17 cellular contexts compared by ENCODE assay signal in genomic region chr10:4382811-4383210, GRCh38.
DNase-seq lines count a peak whose midpoint lies in the region; ATAC-seq and TF ChIP-seq lines count a peak whose summit lies in the region.
"Had no signal": no experiment of that assay in that cellular context is flagged by ENCODE, and none has a peak within 500 bp of the region (broad histone marks: within the 10 kb centered on the region; RNA-seq: fewer than 3 reads in every experiment).

No MANE protein-coding gene starts in this region.

- TF ChIP-seq POLR2A in IMR-90 (IDR thresholded peaks at IDR 0.05; ENCODE audit: low read depth, low read length): no peak

- H2BK12ac ChIP-seq in mesenchymal stem cell (ENCODE audit: low read length in 2 of 2): no peak overlapping the region

- H3K4me2 ChIP-seq in IMR-90 (ENCODE audit: low read depth, low read length): no peak overlapping the region
- no peak overlapping the region for H3K4me2 ChIP-seq in mesenchymal stem cell (ENCODE audit: low read length, poor library complexity, severe bottlenecking)
- H3K4me2 ChIP-seq in smooth muscle cell: peak overlapping the region; percentile 10
- H3K4me2 ChIP-seq: A549 had no signal

- POLR2A ChIA-PET in IMR-90 (lab: Charles Lee; ENCODE audit: unreplicated experiment): no interaction called here

- H3K79me1 ChIP-seq in IMR-90 (ENCODE audit: low read depth in 1 of 2, low read length in 2 of 2) (no peaks in the 10 kb centered on the region), mesenchymal stem cell (replicated peaks; ENCODE audit: low read length, poor library complexity, severe bottlenecking) (no peaks in the 10 kb centered on the region)

- H2BK15ac ChIP-seq in IMR-90 (ENCODE audit: low read depth, low read length) (no peak overlapping the region), mesenchymal stem cell (ENCODE audit: low read depth, poor library complexity, severe bottlenecking) (no peak overlapping the region)

- no peak overlapping the region for H3K56ac ChIP-seq in IMR-90 (ENCODE audit: extremely low read depth, insufficient read depth, low read length)

- BruUV-seq in IMR-90 (replicated peaks; lab: Mats Ljungman, UMichigan): no TSS peak

- H2AK9ac ChIP-seq in IMR-90 (replicated peaks; ENCODE audit: low read depth, low read length, poor library complexity): no peak overlapping the region

- no peaks in the 10 kb centered on the region for H3F3A ChIP-seq in smooth muscle cell (ENCODE audit: low read depth)

- H3K23ac ChIP-seq in IMR-90 (ENCODE audit: low read depth, low read length): no peak overlapping the region
- no peak overlapping the region for H3K23ac ChIP-seq in mesenchymal stem cell (ENCODE audit: low read length in 2 of 2)

- H3K4ac ChIP-seq in IMR-90 (ENCODE audit: low read depth, low read length) (no peak overlapping the region), mesenchymal stem cell (ENCODE audit: low read depth in 1 of 2, low read length in 2 of 2) (no peak overlapping the region)

- peak; percentile 64 for ATAC-seq in IMR-90 (ENCODE audit: low read depth)
- no peak for ATAC-seq in activated naive CD4-positive, alpha-beta T cell treated with anti-CD3 and anti-CD28 coated beads, Interleukin-2, amount 50 U/mL, for 72 hours
- ATAC-seq: A549; CD8-positive, alpha-beta T cell; HCT116 had no signal

- H3K27ac ChIP-seq in IMR-90 (ENCODE audit: insufficient read depth, low read length) (no peak overlapping the region), mesenchymal stem cell (ENCODE audit: low read length, poor library complexity, severe bottlenecking) (no peak overlapping the region), smooth muscle cell (ENCODE audit: low read depth) (no peak overlapping the region)
- H3K27ac ChIP-seq: A549, GM23248 had no signal

- H3K18ac ChIP-seq in IMR-90 (ENCODE audit: low read depth, low read length): no peak overlapping the region
- no peak overlapping the region for H3K18ac ChIP-seq in mesenchymal stem cell (ENCODE audit: low read depth in 1 of 2, low read length in 2 of 2)

- H3K14ac ChIP-seq in IMR-90 (replicated peaks; ENCODE audit: low read depth, low read length): no peak overlapping the region
- no peak overlapping the region for H3K14ac ChIP-seq in mesenchymal stem cell (ENCODE audit: low read length in 2 of 2)

- H4K20me1 ChIP-seq in IMR-90 (ENCODE audit: insufficient read depth, low read length): no peaks in the 10 kb centered on the region
- no peaks in the 10 kb centered on the region for H4K20me1 ChIP-seq in smooth muscle cell (ENCODE audit: low read depth)

- CTCF ChIA-PET in IMR-90 (lab: Yijun Ruan, JAX): interaction anchor here (0.7 kb wide), 1 partner anchor 15 kb away, joined by 3 read pairs; no protein-coding TSS in a partner anchor

- no peak overlapping the region for H2BK20ac ChIP-seq in IMR-90 (ENCODE audit: low read depth, low read length)

- H3K36me3 Mint-ChIP-seq in activated naive CD4-positive, alpha-beta T cell treated with anti-CD3 and anti-CD28 coated beads, Interleukin-2, amount 50 U/mL, for 72 hours: no peaks in the 10 kb centered on the region
- H3K36me3 Mint-ChIP-seq: CD14-positive monocyte; CD8-positive, alpha-beta T cell; IgD-negative memory B cell had no signal

- no peak overlapping the region for H4K5ac ChIP-seq in IMR-90 (ENCODE audit: low read depth, low read length)

- H3K4me1 ChIP-seq in IMR-90 (ENCODE audit: control insufficient read depth, insufficient read depth, low read length) (peaks cover 7% of the 10 kb centered on the region), adipocyte (ENCODE audit: control insufficient read depth, insufficient read depth, low read length) (peaks cover 21% of the 10 kb centered on the region), mesenchymal stem cell (ENCODE audit: control insufficient read depth, insufficient read depth, low read depth, low read length) (no peaks in the 10 kb centered on the region), smooth muscle cell (ENCODE audit: low read depth) (no peaks in the 10 kb centered on the region)

- H2BK5ac ChIP-seq in IMR-90 (ENCODE audit: low read depth, low read length, poor library complexity, severe bottlenecking) (no peak overlapping the region), mesenchymal stem cell (ENCODE audit: low read depth, low read length, poor library complexity, severe bottlenecking) (no peak overlapping the region)

- H4K8ac ChIP-seq in IMR-90 (ENCODE audit: low read depth in 2 of 2, low read length in 2 of 2) (no peak overlapping the region), mesenchymal stem cell (ENCODE audit: low read length) (no peak overlapping the region)

- dilution Hi-C loops in IMR-90 (cut with HindIII; ENCODE audit: low sequenced_read_pairs, unreplicated experiment): no loop called here

- H2AFZ ChIP-seq in IMR-90 (replicated peaks; ENCODE audit: low read length, poor library complexity): no peak overlapping the region
- H2AFZ ChIP-seq in mesenchymal stem cell (ENCODE audit: low read depth, low read length): no peak overlapping the region
- peak overlapping the region; percentile 39 for H2AFZ ChIP-seq in smooth muscle cell (ENCODE audit: low read depth)

- H3K27ac Mint-ChIP-seq in activated naive CD4-positive, alpha-beta T cell treated with anti-CD3 and anti-CD28 coated beads, Interleukin-2, amount 50 U/mL, for 72 hours: no peak overlapping the region
- H3K27ac Mint-ChIP-seq: CD14-positive monocyte; CD8-positive, alpha-beta T cell; IgD-negative memory B cell had no signal

- H3K9me3 Mint-ChIP-seq in activated naive CD4-positive, alpha-beta T cell treated with anti-CD3 and anti-CD28 coated beads, Interleukin-2, amount 50 U/mL, for 72 hours: no peaks in the 10 kb centered on the region
- H3K9me3 Mint-ChIP-seq: CD8-positive, alpha-beta T cell had no signal

- H4K91ac ChIP-seq in IMR-90 (ENCODE audit: insufficient read depth, low read depth, low read length): no peak overlapping the region
- H4K91ac ChIP-seq in mesenchymal stem cell (ENCODE audit: low read length): no peak overlapping the region

- H3K9me1 ChIP-seq in IMR-90 (ENCODE audit: insufficient read depth, low read length): no peaks in the 10 kb centered on the region; the same call in 1 of the 2 replicates

- no peak overlapping the region for H2BK120ac ChIP-seq in IMR-90 (ENCODE audit: low read depth, low read length)
- H2BK120ac ChIP-seq in mesenchymal stem cell (ENCODE audit: low read depth, low read length): no peak overlapping the region

- H2AK5ac ChIP-seq in IMR-90 (ENCODE audit: low read depth, low read length) (no peak overlapping the region), mesenchymal stem cell (ENCODE audit: low read length, severe bottlenecking) (no peak overlapping the region)

- intact Hi-C loops in IMR-90 (cut with micrococcal nuclease): no loop called here
- intact Hi-C loops in posterior cingulate gyrus (cut with DNase I): no loop called here

- H3K4me3 ChIP-seq in IMR-90 (ENCODE audit: insufficient read depth, low read depth, low read length) (no peak overlapping the region), adipocyte (ENCODE audit: low read length) (no peak overlapping the region), mesenchymal stem cell (ENCODE audit: insufficient read depth in 1 of 2, low read depth in 1 of 2, low read length in 2 of 2) (no peak overlapping the region), smooth muscle cell (no peak overlapping the region)
- H3K4me3 ChIP-seq: A549 had no signal

- H3K9me3 ChIP-seq in IMR-90 (ENCODE audit: control insufficient read depth, insufficient read depth, low read length): no peaks in the 10 kb centered on the region
- no peaks in the 10 kb centered on the region for H3K9me3 ChIP-seq in adipocyte (ENCODE audit: control insufficient read depth, low read length)
- no peaks in the 10 kb centered on the region for H3K9me3 ChIP-seq in mesenchymal stem cell (ENCODE audit: control insufficient read depth, low read length)
- no peaks in the 10 kb centered on the region for H3K9me3 ChIP-seq in smooth muscle cell (replicated peaks; ENCODE audit: low read depth)
- H3K9me3 ChIP-seq: A549 had no signal

- no peaks in the 10 kb centered on the region for H3K36me3 ChIP-seq in IMR-90 (ENCODE audit: control insufficient read depth, insufficient read depth, low read length)
- no peaks in the 10 kb centered on the region for H3K36me3 ChIP-seq in adipocyte (ENCODE audit: control insufficient read depth, insufficient read depth, low read length, severe bottlenecking)
- no peaks in the 10 kb centered on the region for H3K36me3 ChIP-seq in mesenchymal stem cell (ENCODE audit: control insufficient read depth in 1 of 2, insufficient read depth in 2 of 2, low read depth in 1 of 2, low read length in 2 of 2)
- no peaks in the 10 kb centered on the region for H3K36me3 ChIP-seq in smooth muscle cell (ENCODE audit: low read depth)

- H3K79me2 ChIP-seq in smooth muscle cell (ENCODE audit: low read depth): no peaks in the 10 kb centered on the region

- H3K27me3 ChIP-seq in IMR-90 (ENCODE audit: control insufficient read depth, insufficient read depth, low read length) (no peaks in the 10 kb centered on the region), adipocyte (replicated peaks; ENCODE audit: control insufficient read depth, insufficient read depth, low read length) (no peaks in the 10 kb centered on the region), mesenchymal stem cell (ENCODE audit: control insufficient read depth in 1 of 2, insufficient read depth in 1 of 2, low read length in 2 of 2) (no peaks in the 10 kb centered on the region), smooth muscle cell (ENCODE audit: low read depth) (no peaks in the 10 kb centered on the region)

- no CpG with 5 or more reads among the region's 1 CpG for WGBS in IMR-90 (ENCODE audit: extremely low coverage in 2 of 2, insufficient read length in 1 of 2), 2 experiments
- WGBS in mesenchymal stem cell: no CpG with 5 or more reads among the region's 1 CpG
- WGBS in smooth muscle cell (ENCODE audit: low lambda C conversion rate): 48% methylated on average over 1 of the region's 1 CpG

- in situ Hi-C loops in IMR-90 (cut with MboI; ENCODE audit: low sequenced_read_pairs): no loop called here

- no peak for TF ChIP-seq CTCF in IMR-90 (conservative IDR thresholded peaks at IDR 0.05; ENCODE audit: low read depth, low read length)
- no peak for TF ChIP-seq CTCF in smooth muscle cell (IDR thresholded peaks at IDR 0.05; ENCODE audit: borderline replicate concordance, insufficient read depth, poor library complexity, severe bottlenecking)

- TF ChIP-seq RAD21 in IMR-90 (IDR thresholded peaks at IDR 0.05; ENCODE audit: low read length): no peak

- H3K9ac ChIP-seq in IMR-90 (ENCODE audit: low read depth, low read length): no peak overlapping the region
- peak overlapping the region; percentile 82 for H3K9ac ChIP-seq in adipocyte (ENCODE audit: low read length)
- H3K9ac ChIP-seq in mesenchymal stem cell (ENCODE audit: low read length): no peak overlapping the region
- no peak overlapping the region for H3K9ac ChIP-seq in smooth muscle cell (ENCODE audit: low read depth)

- peak; percentile 44 for DNase-seq in IMR-90
- peak; percentile 26 for DNase-seq in adipocyte (ENCODE audit: low read depth)
- peak; percentile 43 for DNase-seq in mesenchymal stem cell
- no peak for DNase-seq in smooth muscle cell (lab: John Stamatoyannopoulos, UW; ENCODE audit: unreplicated experiment)
- no peak for DNase-seq in posterior cingulate gyrus
- no peak for DNase-seq in Kasumi-1 (lab: John Stamatoyannopoulos, UW)
- DNase-seq in activated naive CD4-positive, alpha-beta T cell treated with anti-CD3 and anti-CD28 coated beads, Interleukin-2, amount 50 U/mL, for 72 hours (ENCODE audit: low spot score in 2 of 2): no peak
- DNase-seq: CD8-positive, alpha-beta T cell; COR-L47; DMS153; DND-41; GF-D8; GM23248 had no signal

Comparison
In these comparisons a context has a peak if more than half of its experiments do, and no peak if none do; other contexts are left out.
1. DNase-seq: peak in IMR-90 (single experiment), adipocyte (single experiment) and mesenchymal stem cell (single experiment); none in smooth muscle cell (single experiment), posterior cingulate gyrus (0 of 10), Kasumi-1 (0 of 2) and activated naive CD4-positive, alpha-beta T cell treated with anti-CD3 and anti-CD28 coated beads, Interleukin-2, amount 50 U/mL, for 72 hours (0 of 2).